9 cellular contexts compared by ENCODE assay signal in genomic region chr12:3034067-3034750, GRCh38. TPM values are rescaled to one million over a fixed set of nuclear protein-coding genes. Genes with fewer than 3 reads are reported as not detected.
A peak's percentile ranks its signal among the peaks of the same experiment; 100 is the strongest.
DNase-seq lines count a peak whose midpoint lies in the region; ATAC-seq and TF ChIP-seq lines count a peak whose summit lies in the region.
"Had no signal": no experiment of that assay in that cellular context is flagged by ENCODE, and none has a peak within 500 bp of the region (broad histone marks: within the 10 kb centered on the region; RNA-seq: fewer than 3 reads in every experiment).

No MANE protein-coding gene starts in this region.

- POLR2A ChIA-PET in WTC11 (lab: Charles Lee) = interaction anchor here (0.6 kb wide), 2 partner anchors 80 to 96 kb away, joined by 3 to 5 read pairs; no protein-coding TSS in a partner anchor

- intact Hi-C loops in CD14-positive monocyte (cut with micrococcal nuclease) = loop anchor here in 1 of 2 donors (10.0 kb wide), 1 partner anchor 179 kb away; the partner anchor contains the start of gene TEX52
- intact Hi-C loops in esophagus muscularis mucosa (cut with DNase I) = loop anchor here (10.0 kb wide), 1 partner anchor 149 kb away; no protein-coding TSS in a partner anchor

- peak; percentile 57 for ATAC-seq in GM19023 (IDR thresholded peaks at IDR 0.05; ENCODE audit: unreplicated experiment)
- peak; percentile 96 for ATAC-seq in WTC11
- peak; percentile 50 to 68 for ATAC-seq in naive B cell (ENCODE audit: low read depth in 2 of 2)
- no peak for ATAC-seq in GM18519 (IDR thresholded peaks at IDR 0.05; ENCODE audit: low FRiP score, unreplicated experiment)

- H3K27me3 ChIP-seq in esophagus muscularis mucosa = no peaks in the 10 kb centered on the region
- H3K27me3 ChIP-seq in tibial nerve = no peaks in the 10 kb centered on the region

- peaks cover 0 to 3% (median 0%) of the 10 kb centered on the region in 3 donors for H3K27me3 Mint-ChIP-seq in CD14-positive monocyte (ENCODE audit: low read depth in 3 of 3)
- H3K27me3 Mint-ChIP-seq in WTC11 (ENCODE audit: low read depth) = no peaks in the 10 kb centered on the region
- peaks cover 0 to 8% (median 0%) of the 10 kb centered on the region in 3 donors for H3K27me3 Mint-ChIP-seq in naive B cell

- CTCF ChIA-PET in WTC11 (lab: Charles Lee) = interaction anchor here (0.7 to 2.7 kb wide), 51 partner anchors 8 to 283 kb away, joined by 3 to 39 read pairs (median 5); partner anchors contain the start of genes FOXM1, RHNO1, TEAD4 and TEX52

- DNase-seq in CD14-positive monocyte (ENCODE audit: low spot score) = no peak
- peak; percentile 70 for DNase-seq in NCI-H146 (lab: John Stamatoyannopoulos, UW)
- peak; percentile 89 for DNase-seq in WTC11 (ENCODE audit: low spot score)
- no peak for DNase-seq in esophagus muscularis mucosa (ENCODE audit: extremely low spot score)
- DNase-seq in naive B cell = peak; percentile 21
- peak; percentile 31 to 56 for DNase-seq in tibial nerve (ENCODE audit: low spot score in 2 of 2)

- no peak for TF ChIP-seq EP300 in esophagus muscularis mucosa (IDR thresholded peaks at IDR 0.05)
- TF ChIP-seq EP300 in tibial nerve (IDR thresholded peaks at IDR 0.05) = peak in 1 of 2 donors; percentile 11

- H3K4me1 ChIP-seq in esophagus muscularis mucosa (peaks cover 25 to 28% (median 27%) of the 10 kb centered on the region in 4 donors), tibial nerve (peaks cover 0 to 21% (median 0%) of the 10 kb centered on the region in 4 donors)

- H3K27ac Mint-ChIP-seq in CD14-positive monocyte (no peak overlapping the region), WTC11 (peak overlapping the region; percentile 82), naive B cell (peak overlapping the region in 2 of 6 donors; percentile 33 to 74)
- H3K27ac Mint-ChIP-seq: T-cell had no signal

- H3K27ac ChIP-seq in esophagus muscularis mucosa (replicated peaks in 1 of 4) (no peak overlapping the region), tibial nerve (peak overlapping the region in 3 of 4 donors; percentile 25 to 86 (median 40))

- TF ChIP-seq POLR2A in esophagus muscularis mucosa (IDR thresholded peaks at IDR 0.05; ENCODE audit: low read depth) (no peak), tibial nerve (IDR thresholded peaks at IDR 0.05) (no peak)

- H3K36me3 ChIP-seq in esophagus muscularis mucosa (peaks cover 16 to 50% (median 30%) of the 10 kb centered on the region in 4 donors), tibial nerve (peaks cover 0 to 16% (median 0%) of the 10 kb centered on the region in 3 donors)

- H3K9me3 ChIP-seq in esophagus muscularis mucosa (no peaks in the 10 kb centered on the region), tibial nerve (no peaks in the 10 kb centered on the region)

- H3K4me3 Mint-ChIP-seq in CD14-positive monocyte = no peak overlapping the region
- no peak overlapping the region for H3K4me3 Mint-ChIP-seq in WTC11
- peak overlapping the region in 1 of 8 donors; percentile 44 for H3K4me3 Mint-ChIP-seq in naive B cell
- H3K4me3 Mint-ChIP-seq: T-cell had no signal

- H3K36me3 Mint-ChIP-seq in CD14-positive monocyte = no peaks in the 10 kb centered on the region
- H3K36me3 Mint-ChIP-seq in WTC11 = peaks cover 41% of the 10 kb centered on the region
- H3K36me3 Mint-ChIP-seq in naive B cell = no peaks in the 10 kb centered on the region
- H3K36me3 Mint-ChIP-seq: T-cell had no signal

- peak; percentile 42 for TF ChIP-seq CTCF in CD14-positive monocyte (IDR thresholded peaks at IDR 0.05)
- TF ChIP-seq CTCF in WTC11 (IDR thresholded peaks at IDR 0.05) = peak; percentile 61
- peak; percentile 54 to 76 (median 59) for TF ChIP-seq CTCF in esophagus muscularis mucosa (IDR thresholded peaks at IDR 0.05)
- TF ChIP-seq CTCF in tibial nerve (IDR thresholded peaks at IDR 0.05) = peak; percentile 50 to 67 (median 59)

- H3K4me1 Mint-ChIP-seq in CD14-positive monocyte (no peaks in the 10 kb centered on the region), WTC11 (peaks cover 7% of the 10 kb centered on the region), naive B cell (peaks cover 0 to 5% (median 0%) of the 10 kb centered on the region in 3 donors)
- H3K4me1 Mint-ChIP-seq: T-cell had no signal

- 49% methylated on average over 10 of the region's 10 CpGs for WGBS in esophagus muscularis mucosa
- WGBS in tibial nerve, 2 donors = 40 to 41% methylated on average over 9 to 10 of the region's 10 CpGs

- H3K4me3 ChIP-seq in esophagus muscularis mucosa (no peak overlapping the region), tibial nerve (no peak overlapping the region)

- H3K9me3 Mint-ChIP-seq in CD14-positive monocyte = no peaks in the 10 kb centered on the region
- no peaks in the 10 kb centered on the region for H3K9me3 Mint-ChIP-seq in WTC11
- H3K9me3 Mint-ChIP-seq in naive B cell = no peaks in the 10 kb centered on the region
- H3K9me3 Mint-ChIP-seq: T-cell had no signal

TF ChIP-seq in WTC11, 78 proteins besides CTCF, POLR2A, EP300 and RAD21:
- peak; percentile 55; the same call in 1 of the 2 replicates for TF ChIP-seq ZNF121 (CRISPR knock-in tag; IDR thresholded peaks at IDR 0.05)
- no peak for TF ChIP-seq ZNF263 (CRISPR knock-in tag; IDR thresholded peaks at IDR 0.05; ENCODE audit: low read depth)
- TF ChIP-seq FOXP4 (CRISPR knock-in tag; IDR thresholded peaks at IDR 0.05) = no peak
- TF ChIP-seq JUN (CRISPR knock-in tag; IDR thresholded peaks at IDR 0.05) = no peak

RNA-seq across cellular contexts. Expression of gene TSPAN9, which starts 43.0 kb away (rescaled TPM):
- polyA plus RNA-seq in CD14-positive monocyte (under 1 TPM; 0.15 to 0.34 TPM), naive B cell (ENCODE audit: low read depth in 6 of 6) (under 1 TPM in 4 of 6 donors, not detected in 2; 0.26 to 0.49 (median 0.41) TPM)
- total RNA-seq in WTC11 (2021) (21.8 to 27.6 TPM (median 23.9 TPM) in 3 replicates), esophagus muscularis mucosa (10 to 100 TPM; 13.7 to 35.4 (median 26.7) TPM), tibial nerve (10 to 100 TPM; 15.7 to 32.6 (median 26.2) TPM)

Comparison
In these comparisons a context has a peak if more than half of its experiments do, and no peak if none do; other contexts are left out.
1. DNase-seq: peak in NCI-H146 (single experiment), WTC11 (single experiment), naive B cell (single experiment) and tibial nerve (2 of 2); none in CD14-positive monocyte (single experiment) and esophagus muscularis mucosa (single experiment).
2. H3K27ac ChIP-seq: peak in tibial nerve (3 of 4); none in esophagus muscularis mucosa (0 of 4).
3. Peak in every context shown above with its lines, with median percentiles within 50 percentile points of each other: CTCF ChIP-seq.